In the genomic region with DNA sequence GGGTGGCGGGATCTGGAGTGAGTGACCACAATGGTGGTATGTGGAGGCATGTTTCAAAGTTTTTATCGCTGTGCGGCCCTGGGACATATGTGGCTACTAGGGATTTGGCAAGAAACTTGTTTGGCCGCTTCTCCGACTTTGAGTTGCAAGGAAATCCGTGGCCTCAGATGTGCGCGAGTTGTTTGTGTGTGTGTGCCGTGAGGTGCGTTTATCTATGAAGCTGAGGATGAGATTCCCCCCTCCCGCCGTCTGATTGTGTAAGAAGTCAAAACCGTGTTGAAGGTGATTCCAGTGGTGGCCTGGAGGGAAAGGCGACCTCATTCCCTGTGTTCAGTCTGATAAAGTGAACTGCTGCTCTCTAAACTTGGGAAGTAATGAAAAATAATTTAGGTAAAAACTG, we compare ENCODE assay signal across 8 cellular contexts. TPM values are rescaled to one million over a fixed set of nuclear protein-coding genes. Genes with fewer than 3 reads are reported as not detected.
DNase-seq lines count a peak whose midpoint lies in the region; ATAC-seq and TF ChIP-seq lines count a peak whose summit lies in the region.

No MANE protein-coding gene starts in this region.

- peak overlapping the region; percentile 74 to 87 (median 84); a peak in 21 of 22 replicates for H3K9ac ChIP-seq in BLaER1 treated with 17β-estradiol and CSF1 and Interleukin-3, amounts not matched to agents 10 nM and 100 nM

- H3K36me3 ChIP-seq in BLaER1 treated with 17β-estradiol and CSF1 and Interleukin-3, amounts not matched to agents 10 nM and 100 nM, result peaks cover 0 to 3% (median 0%) of the 10 kb centered on the region in 11 experiments; a peak in 2 of 22 replicates
- no peaks in the 10 kb centered on the region for H3K36me3 ChIP-seq in thymus (ENCODE audit: control insufficient read depth, insufficient read depth)

- H3K4me2 ChIP-seq in BLaER1 treated with 17β-estradiol and CSF1 and Interleukin-3, amounts not matched to agents 10 nM and 100 nM, result peak overlapping the region; percentile 58 to 87 (median 75)

- in situ Hi-C loops in astrocyte of the spinal cord (cut with HindIII; ENCODE audit: low sequenced_read_pairs), result no loop called here

- ATAC-seq in HG03469 (IDR thresholded peaks at IDR 0.05; ENCODE audit: unreplicated experiment) (no peak), HG02759 (IDR thresholded peaks at IDR 0.05; ENCODE audit: unreplicated experiment) (no peak)

- no peak for TF ChIP-seq CTCF in astrocyte of the spinal cord (IDR thresholded peaks at IDR 0.05; ENCODE audit: low read depth, low read length)

- 3% methylated on average over 14 of the region's 14 CpGs for WGBS in thymus

- peak overlapping the region; percentile 66 to 83 (median 76) for H3K4me3 ChIP-seq in BLaER1 treated with 17β-estradiol and CSF1 and Interleukin-3, amounts not matched to agents 10 nM and 100 nM
- H3K4me3 ChIP-seq in astrocyte of the spinal cord (ENCODE audit: low read depth, low read length) (peak overlapping the region; percentile 57), thymus (ENCODE audit: low read length) (peak overlapping the region; percentile 67)

- H3K4me1 ChIP-seq in BLaER1 treated with 17β-estradiol and CSF1 and Interleukin-3, amounts not matched to agents 10 nM and 100 nM, result peaks cover 0 to 16% (median 11%) of the 10 kb centered on the region in 10 experiments; a peak in 16 of 20 replicates
- H3K4me1 ChIP-seq in thymus (ENCODE audit: control insufficient read depth, insufficient read depth, low read length), result no peaks in the 10 kb centered on the region

- H4K20me1 ChIP-seq in BLaER1 treated with 17β-estradiol and CSF1 and Interleukin-3, amounts not matched to agents 10 nM and 100 nM, result peaks cover 0 to 54% (median 18%) of the 10 kb centered on the region in 11 experiments; a peak in 12 of 22 replicates

- DNase-seq in HuH-7.5 (ENCODE audit: low spot score), result peak; percentile 16
- peak; percentile 9 for DNase-seq in astrocyte of the spinal cord (ENCODE audit: low read depth, low spot score)
- DNase-seq in left kidney (ENCODE audit: low read depth, low spot score), result peak; percentile 56
- no peak for DNase-seq in nucleus accumbens (lab: John Stamatoyannopoulos, UW)

- H3K27me3 ChIP-seq in BLaER1 treated with 17β-estradiol and CSF1 and Interleukin-3, amounts not matched to agents 10 nM and 100 nM, result no peaks in the 10 kb centered on the region
- no peaks in the 10 kb centered on the region for H3K27me3 ChIP-seq in thymus (ENCODE audit: control insufficient read depth, insufficient read depth)

- H3K9me3 ChIP-seq in BLaER1 treated with 17β-estradiol and CSF1 and Interleukin-3, amounts not matched to agents 10 nM and 100 nM (replicated peaks in 1 of 11), result peaks cover 9 to 23% (median 14%) of the 10 kb centered on the region in 11 experiments; a peak in 18 of 22 replicates
- H3K9me3 ChIP-seq in thymus (ENCODE audit: control insufficient read depth), result no peaks in the 10 kb centered on the region

- peak overlapping the region in 9 of 11 experiments; percentile 69 to 84 (median 80); a peak in 17 of 22 replicates for H3K27ac ChIP-seq in BLaER1 treated with 17β-estradiol and CSF1 and Interleukin-3, amounts not matched to agents 10 nM and 100 nM
- H3K27ac ChIP-seq in thymus (ENCODE audit: low read depth), result no peak overlapping the region

RNA-seq across cellular contexts. Expression of a gene that starts 1.5 kb away (rescaled TPM):
- 3.8 TPM for polyA plus RNA-seq in thymus

Comparison
In these comparisons a context has a peak if more than half of its experiments do, and no peak if none do; other contexts are left out.
1. DNase-seq: peak in HuH-7.5 (single experiment), astrocyte of the spinal cord (single experiment) and left kidney (single experiment); none in nucleus accumbens (0 of 56).
2. Peak in every context shown above with its lines, with median percentiles within 50 percentile points of each other: H3K4me3 ChIP-seq.